In the genomic region with DNA sequence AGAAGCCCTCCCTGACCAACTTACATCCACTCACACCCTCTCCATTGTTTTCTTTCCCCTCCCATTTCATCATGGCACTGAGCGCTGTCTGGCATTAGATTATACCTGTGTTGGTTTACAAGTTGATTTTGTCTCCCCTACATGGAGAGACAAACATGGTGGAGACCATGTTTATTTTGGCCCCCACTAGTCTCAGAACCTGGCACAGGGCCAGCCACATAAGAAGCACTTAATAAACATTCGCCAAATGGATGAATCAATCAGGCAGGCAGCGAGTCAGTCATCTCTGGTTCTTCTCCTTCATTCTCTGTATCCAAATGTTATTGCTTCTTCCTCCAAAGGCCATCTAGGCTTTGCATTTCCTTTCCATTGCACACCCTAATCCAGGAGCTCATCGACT, we compare ENCODE assay signal across 17 cellular contexts.
A peak's percentile ranks its signal among the peaks of the same experiment; 100 is the strongest.
DNase-seq lines count a peak whose midpoint lies in the region; ATAC-seq, FAIRE-seq and TF ChIP-seq lines count a peak whose summit lies in the region.
"Had no signal": no experiment of that assay in that cellular context is flagged by ENCODE, and none has a peak within 500 bp of the region (broad histone marks: within the 10 kb centered on the region; RNA-seq: fewer than 3 reads in every experiment).

No MANE protein-coding gene starts in this region.

- H3K27ac ChIP-seq in endothelial cell of umbilical vein (ENCODE audit: insufficient read depth, low read depth, low read length) (no peak overlapping the region), psoas muscle (peak overlapping the region; percentile 90)
- H3K27ac ChIP-seq: brain microvascular endothelial cell, transverse colon had no signal

- intact Hi-C loops in endothelial cell of umbilical vein (cut with micrococcal nuclease) (no loop called here), psoas muscle (cut with DNase I) (no loop called here)

- ATAC-seq in psoas muscle, result no peak
- ATAC-seq in GM19324 (IDR thresholded peaks at IDR 0.05; ENCODE audit: low FRiP score, unreplicated experiment), result no peak

- H3K27me3 ChIP-seq in endothelial cell of umbilical vein (ENCODE audit: control insufficient read depth in 2 of 2, insufficient read depth in 2 of 2, low read length in 2 of 2) (no peaks in the 10 kb centered on the region), psoas muscle (ENCODE audit: insufficient read depth in 3 of 3, low read length in 2 of 3) (no peaks in the 10 kb centered on the region)
- H3K27me3 ChIP-seq: brain microvascular endothelial cell, transverse colon had no signal

- H3K9me3 ChIP-seq in endothelial cell of umbilical vein (replicated peaks; ENCODE audit: control insufficient read depth, insufficient read depth, low read length), result no peaks in the 10 kb centered on the region
- no peaks in the 10 kb centered on the region for H3K9me3 ChIP-seq in psoas muscle
- H3K9me3 ChIP-seq: transverse colon had no signal

- H3K36me3 ChIP-seq in endothelial cell of umbilical vein (ENCODE audit: control insufficient read depth in 2 of 2, extremely low read depth in 1 of 2, insufficient read depth in 2 of 2, low read length in 2 of 2), result no peaks in the 10 kb centered on the region
- H3K36me3 ChIP-seq in psoas muscle (ENCODE audit: insufficient read depth in 1 of 2, low read depth in 1 of 2), result no peaks in the 10 kb centered on the region
- H3K36me3 ChIP-seq: transverse colon had no signal

- H3K79me2 ChIP-seq in endothelial cell of umbilical vein (ENCODE audit: control insufficient read depth, insufficient read depth, low read length), result no peaks in the 10 kb centered on the region

- H2AFZ ChIP-seq in endothelial cell of umbilical vein (ENCODE audit: low read depth, low read length), result no peak overlapping the region

- H3K4me3 ChIP-seq in endothelial cell of umbilical vein (replicated peaks in 1 of 3; ENCODE audit: insufficient read depth in 1 of 3, low read depth in 1 of 3, low read length in 3 of 3) (no peak overlapping the region), psoas muscle (no peak overlapping the region)
- H3K4me3 ChIP-seq: smooth muscle cell, transverse colon had no signal

- H4K20me1 ChIP-seq in endothelial cell of umbilical vein (replicated peaks; ENCODE audit: control insufficient read depth, extremely low read depth, insufficient read depth, low read length), result no peaks in the 10 kb centered on the region

- POLR2A ChIA-PET in endothelial cell of umbilical vein (lab: Charles Lee), result no interaction called here

- CTCF ChIA-PET in endothelial cell of umbilical vein (lab: Charles Lee), result no interaction called here

- no TSS peak for BruUV-seq in endothelial cell of umbilical vein (replicated peaks; lab: Mats Ljungman, UMichigan)

- H3K9ac ChIP-seq in endothelial cell of umbilical vein (replicated peaks; ENCODE audit: extremely low read depth, insufficient read depth, low read length), result no peak overlapping the region

- TF ChIP-seq CTCF in endothelial cell of umbilical vein (IDR thresholded peaks at IDR 0.05; ENCODE audit: extremely low read depth in 1 of 2, insufficient read depth in 1 of 2, low read depth in 1 of 2, low read length in 2 of 2), result no peak
- TF ChIP-seq CTCF in psoas muscle (IDR thresholded peaks at IDR 0.05), result no peak

- FAIRE-seq in HTR-8/SVneo (lab: Jason Lieb, UNC) (peak; percentile 69), endothelial cell of umbilical vein (lab: Jason Lieb, UNC) (no peak)
- FAIRE-seq: G401.6 had no signal

- no peaks in the 10 kb centered on the region for H3K4me1 ChIP-seq in endothelial cell of umbilical vein (ENCODE audit: control insufficient read depth, extremely low read depth, insufficient read depth, low read length)
- peaks cover 41% of the 10 kb centered on the region for H3K4me1 ChIP-seq in psoas muscle
- H3K4me1 ChIP-seq: transverse colon had no signal

- DNase-seq in NCI-H1105 treated with DMSO at 0.1 percent for 48 hours (lab: John Stamatoyannopoulos, UW) (peak; percentile 5), NCI-H1105 (lab: John Stamatoyannopoulos, UW) (no peak), HTR-8/SVneo (ENCODE audit: insufficient read length, low spot score) (no peak), endothelial cell of umbilical vein (ENCODE audit: low read depth, low spot score) (peak; percentile 24), psoas muscle (no peak), NCI-H226 (no peak), DMS153 treated with DMSO at 0.1 percent for 48 hours (lab: John Stamatoyannopoulos, UW; ENCODE audit: unreplicated experiment) (no peak)
- DNase-seq: activated CD4-positive, alpha-beta T cell treated with anti-CD3 and anti-CD28 coated beads for 48 hours; activated CD8-positive, alpha-beta memory T cell treated with anti-CD3 and anti-CD28 coated beads, Interleukin-2, amount 50 U/mL, for 48 hours; activated naive CD4-positive, alpha-beta T cell treated with anti-CD3 and anti-CD28 coated beads, Interleukin-2, amount 10 ng/mL, durations not matched to agents 7 days and 5 days; brain microvascular endothelial cell; NCI-H146; NCI-H446; transverse colon had no signal

- no peak for TF ChIP-seq POLR2A in endothelial cell of umbilical vein (IDR thresholded peaks at IDR 0.05; ENCODE audit: low read depth, low read length)

- H3K4me2 ChIP-seq in endothelial cell of umbilical vein (ENCODE audit: insufficient read depth, low read length), result no peak overlapping the region
- H3K4me2 ChIP-seq: smooth muscle cell had no signal

- no peaks in the 10 kb centered on the region for H3K9me1 ChIP-seq in endothelial cell of umbilical vein (replicated peaks; ENCODE audit: control insufficient read depth, extremely low read depth, insufficient read depth, low read length)

- WGBS in psoas muscle, 3 donors, result 86 to 95% (median 87%) methylated on average over 4 of the region's 4 CpGs

- dilution Hi-C loops in endothelial cell of umbilical vein (cut with MboI; ENCODE audit: extremely low pct_ligation_motif_present, low sequenced_read_pairs), result no loop called here

TF ChIP-seq in endothelial cell of umbilical vein, 7 proteins besides CTCF, POLR2A, EP300 and RAD21:
- TF ChIP-seq JUN (IDR thresholded peaks at IDR 0.05; ENCODE audit: borderline replicate concordance, insufficient read depth, insufficient read length, low read depth), result no peak
- TF ChIP-seq EZH2 (IDR thresholded peaks at IDR 0.05; ENCODE audit: borderline replicate concordance, low read depth, low read length, severe bottlenecking), result no peak
- no peak for TF ChIP-seq POLR2AphosphoS5 (IDR thresholded peaks at IDR 0.05; ENCODE audit: insufficient read depth, low read depth, low read length)
- TF ChIP-seq, protein P1, sequence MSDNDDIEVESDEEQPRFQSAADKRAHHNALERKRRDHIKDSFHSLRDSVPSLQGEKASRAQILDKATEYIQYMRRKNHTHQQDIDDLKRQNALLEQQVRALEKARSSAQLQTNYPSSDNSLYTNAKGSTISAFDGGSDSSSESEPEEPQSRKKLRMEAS (IDR thresholded peaks at IDR 0.05; ENCODE audit: insufficient read depth, insufficient read length), result no peak
- no peak for TF ChIP-seq MYC (IDR thresholded peaks at IDR 0.05; ENCODE audit: low read depth, low read length)
- TF ChIP-seq FOS (IDR thresholded peaks at IDR 0.05; ENCODE audit: borderline replicate concordance, insufficient read depth, low read length), result no peak
- no peak for TF ChIP-seq GATA2 (IDR thresholded peaks at IDR 0.05; ENCODE audit: insufficient read depth, insufficient read length, low read depth, low read length)

Comparison
In these comparisons a context has a peak if more than half of its experiments do, and no peak if none do; other contexts are left out.
1. DNase-seq: peak in NCI-H1105 treated with DMSO at 0.1 percent for 48 hours (single experiment) and endothelial cell of umbilical vein (single experiment); none in NCI-H1105 (single experiment), HTR-8/SVneo (single experiment), psoas muscle (0 of 2), NCI-H226 (single experiment) and DMS153 treated with DMSO at 0.1 percent for 48 hours (single experiment).